ENCODE assay signal across 15 cellular contexts in the genomic region with DNA sequence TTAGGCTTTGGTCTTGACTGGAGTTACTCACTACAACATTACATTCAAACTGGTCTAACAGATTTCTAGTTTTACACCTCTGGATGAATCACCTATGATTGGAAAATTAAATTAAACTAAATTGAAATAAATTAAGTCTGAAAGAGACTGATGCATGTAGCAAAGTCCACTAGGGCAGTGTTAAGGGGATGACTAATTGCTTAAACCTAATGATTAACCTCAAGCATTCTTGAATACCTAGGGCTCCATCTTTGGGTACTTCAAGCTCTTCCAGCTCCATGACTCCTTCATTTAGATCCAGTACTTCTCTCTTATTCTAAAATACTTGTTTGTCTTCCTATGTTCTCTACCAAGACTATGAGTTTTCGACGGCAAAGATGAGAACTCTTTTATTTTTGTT.
"Had no signal": no experiment of that assay in that cellular context is flagged by ENCODE, and none has a peak within 500 bp of the region (broad histone marks: within the 10 kb centered on the region; RNA-seq: fewer than 3 reads in every experiment).

No MANE protein-coding gene starts in this region.

- H3K4me3 ChIP-seq: heart right ventricle, right atrium auricular region, smooth muscle cell, tibial artery, upper lobe of left lung, uterus had no signal

- H3K27ac ChIP-seq: heart right ventricle, right atrium auricular region, tibial artery, upper lobe of left lung, uterus had no signal

- ATAC-seq: heart right ventricle; natural killer cell; stimulated activated effector memory CD8-positive, alpha-beta T cell treated with anti-CD3 and anti-CD28 coated beads, Interleukin-12 subunit alpha, Interleukin-12 subunit beta, amount 100 ng/mL, for 72 hours; stimulated activated naive CD8-positive, alpha-beta T cell treated with anti-CD3 and anti-CD28 coated beads, Interleukin-15, Interleukin-2, amounts not matched to agents 100 U/mL and 50 U/mL, for 24 hours had no signal

- H3K4me1 ChIP-seq: heart right ventricle, right atrium auricular region, tibial artery, upper lobe of left lung, uterus had no signal

- H3K9me3 ChIP-seq: heart right ventricle, right atrium auricular region, tibial artery, upper lobe of left lung, uterus had no signal

- DNase-seq: foreskin melanocyte; heart right ventricle; hypothalamus; islet precursor cell; natural killer cell; posterior cingulate gyrus; stimulated activated CD4-positive, alpha-beta T cell treated with anti-CD3 and anti-CD28 coated beads, Interleukin-4, amount 100 ng/mL, for 1 hour; stimulated activated CD8-positive, alpha-beta memory T cell treated with anti-CD3 and anti-CD28 coated beads, Interleukin-4, amount 100 ng/mL, for 48 hours; stimulated activated naive CD8-positive, alpha-beta T cell treated with anti-CD3 and anti-CD28 coated beads, Interleukin-15, Interleukin-2, amounts not matched to agents 100 U/mL and 50 U/mL, for 24 hours; tibial artery; upper lobe of left lung; uterus had no signal

- H3K27me3 ChIP-seq: heart right ventricle, right atrium auricular region, tibial artery, upper lobe of left lung, uterus had no signal

- H3K36me3 ChIP-seq: heart right ventricle, right atrium auricular region, tibial artery, upper lobe of left lung, uterus had no signal
